ENCODE assay signal across 1 cellular context in genomic region chr2:137048455-137048854, GRCh38.
TF ChIP-seq lines count a peak whose summit lies in the region.

No MANE protein-coding gene starts in this region.

TF ChIP-seq in HepG2, 621 proteins besides CTCF, POLR2A, EP300 and RAD21 (continued from another document and continues in another):
- TF ChIP-seq MAZ (IDR thresholded peaks at IDR 0.05; ENCODE audit: borderline replicate concordance, low read depth, low read length), result no peak
- no peak for TF ChIP-seq MAZ (CRISPR knock-in tag; IDR thresholded peaks at IDR 0.05; ENCODE audit: low read depth)
- TF ChIP-seq STAG1 (CRISPR knock-in tag; IDR thresholded peaks at IDR 0.05), result no peak
- TF ChIP-seq HIVEP1 (CRISPR knock-in tag; IDR thresholded peaks at IDR 0.05), result no peak
- TF ChIP-seq SAP130 (CRISPR knock-in tag; IDR thresholded peaks at IDR 0.05; ENCODE audit: low read depth), result no peak
- peak; percentile 45; the same call in 1 of the 2 replicates for TF ChIP-seq FOXO1 (CRISPR knock-in tag; IDR thresholded peaks at IDR 0.05)
- peak; percentile 28 for TF ChIP-seq ZEB1 (IDR thresholded peaks at IDR 0.05; ENCODE audit: insufficient replicate concordance, low read depth)
- TF ChIP-seq ZNF136 (CRISPR knock-in tag; IDR thresholded peaks at IDR 0.05; ENCODE audit: low read depth), result no peak
- TF ChIP-seq BRF2 (CRISPR knock-in tag; IDR thresholded peaks at IDR 0.05), result peak; percentile 52; the same call in 1 of the 2 replicates
- peak; percentile 84 for TF ChIP-seq SKI (IDR thresholded peaks at IDR 0.05; ENCODE audit: partially characterized antibody)
- TF ChIP-seq, protein P1, sequence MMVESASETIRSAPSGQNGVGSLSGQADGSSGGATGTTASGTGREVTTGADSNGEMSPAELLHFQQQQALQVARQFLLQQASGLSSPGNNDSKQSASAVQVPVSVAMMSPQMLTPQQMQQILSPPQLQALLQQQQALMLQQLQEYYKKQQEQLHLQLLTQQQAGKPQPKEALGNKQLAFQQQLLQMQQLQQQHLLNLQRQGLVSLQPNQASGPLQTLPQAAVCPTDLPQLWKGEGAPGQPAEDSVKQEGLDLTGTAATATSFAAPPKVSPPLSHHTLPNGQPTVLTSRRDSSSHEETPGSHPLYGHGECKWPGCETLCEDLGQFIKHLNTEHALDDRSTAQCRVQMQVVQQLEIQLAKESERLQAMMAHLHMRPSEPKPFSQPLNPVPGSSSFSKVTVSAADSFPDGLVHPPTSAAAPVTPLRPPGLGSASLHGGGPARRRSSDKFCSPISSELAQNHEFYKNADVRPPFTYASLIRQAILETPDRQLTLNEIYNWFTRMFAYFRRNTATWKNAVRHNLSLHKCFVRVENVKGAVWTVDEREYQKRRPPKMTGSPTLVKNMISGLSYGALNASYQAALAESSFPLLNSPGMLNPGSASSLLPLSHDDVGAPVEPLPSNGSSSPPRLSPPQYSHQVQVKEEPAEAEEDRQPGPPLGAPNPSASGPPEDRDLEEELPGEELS (CRISPR knock-in tag; IDR thresholded peaks at IDR 0.05), result peak; percentile 77
- no peak for TF ChIP-seq ELF1 (CRISPR knock-in tag; IDR thresholded peaks at IDR 0.05)
- TF ChIP-seq, protein P2, sequence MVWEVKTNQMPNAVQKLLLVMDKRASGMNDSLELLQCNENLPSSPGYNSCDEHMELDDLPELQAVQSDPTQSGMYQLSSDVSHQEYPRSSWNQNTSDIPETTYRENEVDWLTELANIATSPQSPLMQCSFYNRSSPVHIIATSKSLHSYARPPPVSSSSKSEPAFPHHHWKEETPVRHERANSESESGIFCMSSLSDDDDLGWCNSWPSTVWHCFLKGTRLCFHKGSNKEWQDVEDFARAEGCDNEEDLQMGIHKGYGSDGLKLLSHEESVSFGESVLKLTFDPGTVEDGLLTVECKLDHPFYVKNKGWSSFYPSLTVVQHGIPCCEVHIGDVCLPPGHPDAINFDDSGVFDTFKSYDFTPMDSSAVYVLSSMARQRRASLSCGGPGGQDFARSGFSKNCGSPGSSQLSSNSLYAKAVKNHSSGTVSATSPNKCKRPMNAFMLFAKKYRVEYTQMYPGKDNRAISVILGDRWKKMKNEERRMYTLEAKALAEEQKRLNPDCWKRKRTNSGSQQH (CRISPR knock-in tag; IDR thresholded peaks at IDR 0.05; ENCODE audit: low read depth), result no peak
- TF ChIP-seq PRDM15 (CRISPR knock-in tag; IDR thresholded peaks at IDR 0.05), result no peak
- no peak for TF ChIP-seq PHF20 (CRISPR knock-in tag; IDR thresholded peaks at IDR 0.05)
- peak; percentile 46; the same call in 1 of the 2 replicates for TF ChIP-seq SOX5 (CRISPR knock-in tag; IDR thresholded peaks at IDR 0.05; ENCODE audit: borderline replicate concordance)
- TF ChIP-seq POLR2G (IDR thresholded peaks at IDR 0.05; ENCODE audit: low read depth, low read length), result no peak
- no peak for TF ChIP-seq PITX1 (CRISPR knock-in tag; IDR thresholded peaks at IDR 0.05)
- TF ChIP-seq SUZ12 (IDR thresholded peaks at IDR 0.05; ENCODE audit: low read depth, low read length), result no peak
- no peak for TF ChIP-seq SETDB1 (CRISPR knock-in tag; IDR thresholded peaks at IDR 0.05; ENCODE audit: borderline replicate concordance)
- TF ChIP-seq, protein P3, sequence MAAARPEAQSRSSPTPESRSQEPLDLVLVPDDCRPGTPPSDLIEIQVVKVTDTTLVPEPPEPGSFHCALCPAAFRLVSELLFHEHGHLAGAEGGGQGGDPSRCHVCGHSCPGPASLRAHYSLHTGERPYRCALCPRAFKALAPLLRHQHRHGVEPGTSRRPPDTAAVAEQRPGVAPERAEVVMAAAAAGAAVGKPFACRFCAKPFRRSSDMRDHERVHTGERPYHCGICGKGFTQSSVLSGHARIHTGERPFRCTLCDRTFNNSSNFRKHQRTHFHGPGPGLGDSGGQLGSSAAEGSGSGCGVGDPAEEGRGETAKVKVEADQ (CRISPR knock-in tag; IDR thresholded peaks at IDR 0.05; ENCODE audit: borderline replicate concordance), result no peak
- TF ChIP-seq ZFP36 (IDR thresholded peaks at IDR 0.05; ENCODE audit: borderline replicate concordance, low read depth, low read length, partially characterized antibody), result no peak
- TF ChIP-seq HOXA9 (CRISPR knock-in tag; IDR thresholded peaks at IDR 0.05; ENCODE audit: borderline replicate concordance), result no peak
- no peak for TF ChIP-seq REXO4 (CRISPR knock-in tag; IDR thresholded peaks at IDR 0.05; ENCODE audit: borderline replicate concordance)
- no peak for TF ChIP-seq ZNF616 (CRISPR knock-in tag; IDR thresholded peaks at IDR 0.05; ENCODE audit: low read depth)
- TF ChIP-seq ZNF337 (CRISPR knock-in tag; IDR thresholded peaks at IDR 0.05; ENCODE audit: borderline replicate concordance, low read depth), result no peak
- no peak for TF ChIP-seq ATF4 (CRISPR knock-in tag; IDR thresholded peaks at IDR 0.05)
- no peak for TF ChIP-seq SIX1 (CRISPR knock-in tag; IDR thresholded peaks at IDR 0.05; ENCODE audit: borderline replicate concordance)
- peak; percentile 93 for TF ChIP-seq ONECUT2 (CRISPR knock-in tag; IDR thresholded peaks at IDR 0.05)
- no peak for TF ChIP-seq ZNF253 (CRISPR knock-in tag; IDR thresholded peaks at IDR 0.05; ENCODE audit: borderline replicate concordance)
- no peak for TF ChIP-seq GMEB1 (CRISPR knock-in tag; IDR thresholded peaks at IDR 0.05; ENCODE audit: borderline replicate concordance)
- TF ChIP-seq MYNN (CRISPR knock-in tag; IDR thresholded peaks at IDR 0.05; ENCODE audit: low read depth), result no peak
- no peak for TF ChIP-seq ZNF577 (CRISPR knock-in tag; IDR thresholded peaks at IDR 0.05; ENCODE audit: borderline replicate concordance, low read depth)
- TF ChIP-seq GATAD2A (CRISPR knock-in tag; IDR thresholded peaks at IDR 0.05), result peak; percentile 58
- peak; percentile 99 for TF ChIP-seq NR2F2 (IDR thresholded peaks at IDR 0.05; ENCODE audit: borderline replicate concordance, low read depth)
- TF ChIP-seq PAXIP1 (CRISPR knock-in tag; conservative IDR thresholded peaks at IDR 0.05), result peak; percentile 83
- TF ChIP-seq, protein P4, sequence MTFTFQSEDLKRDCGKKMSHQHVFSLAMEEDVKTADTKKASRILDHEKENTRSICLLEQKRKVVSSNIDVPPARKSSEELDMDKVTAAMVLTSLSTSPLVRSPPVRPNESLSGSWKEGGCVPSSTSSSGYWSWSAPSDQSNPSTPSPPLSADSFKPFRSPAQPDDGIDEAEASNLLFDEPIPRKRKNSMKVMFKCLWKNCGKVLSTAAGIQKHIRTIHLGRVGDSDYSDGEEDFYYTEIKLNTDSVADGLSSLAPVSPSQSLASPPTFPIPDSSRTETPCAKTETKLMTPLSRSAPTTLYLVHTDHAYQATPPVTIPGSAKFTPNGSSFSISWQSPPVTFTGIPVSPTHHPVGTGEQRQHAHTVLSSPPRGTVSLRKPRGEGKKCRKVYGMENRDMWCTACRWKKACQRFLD (CRISPR knock-in tag; IDR thresholded peaks at IDR 0.05; ENCODE audit: borderline replicate concordance), result no peak
- TF ChIP-seq NCOA5 (CRISPR knock-in tag; IDR thresholded peaks at IDR 0.05), result no peak
- no peak for TF ChIP-seq ZBTB10 (CRISPR knock-in tag; IDR thresholded peaks at IDR 0.05; ENCODE audit: borderline replicate concordance)
- no peak for TF ChIP-seq NRL (CRISPR knock-in tag; IDR thresholded peaks at IDR 0.05; ENCODE audit: borderline replicate concordance)
- TF ChIP-seq RARA (CRISPR knock-in tag; IDR thresholded peaks at IDR 0.05), result peak; percentile 72
- TF ChIP-seq DNMT1 (CRISPR knock-in tag; IDR thresholded peaks at IDR 0.05), result no peak
